ENCODE assay signal across 28 cellular contexts in the genomic region with DNA sequence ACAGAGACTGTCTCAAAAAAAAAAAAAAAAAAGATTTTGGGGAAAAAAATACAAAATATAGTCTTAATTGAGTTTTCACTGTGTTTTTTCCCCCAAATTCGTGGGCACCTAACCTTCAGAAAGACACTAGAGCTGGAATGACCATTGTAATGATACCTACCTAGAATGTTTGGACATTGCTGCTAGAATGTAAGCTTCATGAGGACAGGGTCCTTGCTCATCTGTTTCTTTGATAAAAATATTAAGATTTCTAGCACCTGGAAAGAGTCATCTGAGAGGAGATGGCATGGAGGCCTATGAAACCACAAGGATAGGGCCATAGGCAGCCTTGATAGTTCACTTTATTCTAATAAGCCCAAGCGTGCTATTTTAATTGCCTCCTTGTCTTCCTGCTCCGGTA.
"Had no signal": no experiment of that assay in that cellular context is flagged by ENCODE, and none has a peak within 500 bp of the region (broad histone marks: within the 10 kb centered on the region; RNA-seq: fewer than 3 reads in every experiment).

No MANE protein-coding gene starts in this region.

- H3K4me3 ChIP-seq: colonic mucosa, coronary artery, dorsolateral prefrontal cortex, esophagus muscularis mucosa, esophagus squamous epithelium, gastrocnemius medialis, gastroesophageal sphincter, heart left ventricle, heart right ventricle had no signal

- FAIRE-seq: colon, endometrium, endothelial cell of umbilical vein, frontal cortex had no signal

- H3K9me3 ChIP-seq: colonic mucosa, esophagus muscularis mucosa, esophagus squamous epithelium, gastrocnemius medialis, gastroesophageal sphincter, heart left ventricle, heart right ventricle had no signal

- H3K27me3 ChIP-seq: colonic mucosa, dorsolateral prefrontal cortex, esophagus muscularis mucosa, esophagus squamous epithelium, foreskin keratinocyte, gastrocnemius medialis, gastroesophageal sphincter, heart left ventricle, heart right ventricle had no signal

- H3K36me3 ChIP-seq: colonic mucosa, esophagus muscularis mucosa, esophagus squamous epithelium, gastrocnemius medialis, gastroesophageal sphincter, heart left ventricle, heart right ventricle had no signal

- ATAC-seq: effector memory CD8-positive, alpha-beta T cell; esophagus mucosa; gastrocnemius medialis; gastroesophageal sphincter; heart left ventricle; heart right ventricle had no signal

- DNase-seq: colonic mucosa; cortex of kidney; dermis blood vessel endothelial cell; dorsolateral prefrontal cortex; effector CD4-positive, alpha-beta T cell; effector CD8-positive, alpha-beta T cell; effector memory CD4-positive, alpha-beta T cell; effector memory CD8-positive, alpha-beta T cell; endodermal cell; erythroblast; esophagus squamous epithelium; foreskin fibroblast; foreskin melanocyte; gastrocnemius medialis; glutamatergic neuron; head of caudate nucleus; heart left ventricle; heart right ventricle had no signal

- H3K27ac ChIP-seq: colonic mucosa, coronary artery, epithelial cell of prostate, esophagus muscularis mucosa, esophagus squamous epithelium, foreskin keratinocyte, gastrocnemius medialis, gastroesophageal sphincter, heart left ventricle, heart right ventricle had no signal

- H3K4me1 ChIP-seq: colonic mucosa had no signal
